ENCODE assay signal across 21 cellular contexts in the genomic region with DNA sequence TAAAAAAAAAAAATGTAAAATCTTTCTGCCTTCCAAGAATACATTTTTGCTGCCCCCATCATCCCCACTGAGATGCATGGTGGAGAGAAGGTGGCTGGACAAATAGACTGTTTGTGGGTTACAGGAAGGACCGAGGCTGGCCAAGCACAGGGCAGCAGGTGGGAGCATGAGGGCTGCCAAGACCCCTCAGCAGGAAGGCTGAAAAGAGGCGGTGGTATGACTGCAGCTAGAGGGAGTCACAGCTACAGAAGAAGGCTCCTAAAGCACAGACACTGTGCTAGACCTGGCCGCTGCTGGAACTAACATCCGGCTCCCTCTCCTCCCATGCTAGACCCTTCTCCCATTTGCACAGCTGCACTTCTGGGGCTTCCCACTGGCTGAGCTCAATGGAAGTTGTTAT.
"Had no signal": no experiment of that assay in that cellular context is flagged by ENCODE, and none has a peak within 500 bp of the region (broad histone marks: within the 10 kb centered on the region; RNA-seq: fewer than 3 reads in every experiment).

No MANE protein-coding gene starts in this region.

- H3K4me1 Mint-ChIP-seq: memory B cell; naive B cell; nephron; neural progenitor cell; stimulated activated effector memory CD8-positive, alpha-beta T cell treated with anti-CD3 and anti-CD28 coated beads, Interleukin-12 subunit alpha, Interleukin-12 subunit beta, amount 100 ng/mL, for 72 hours had no signal

- ATAC-seq: effector memory CD8-positive, alpha-beta T cell; mucosa of descending colon; sciatic nerve; stimulated activated effector memory CD8-positive, alpha-beta T cell treated with anti-CD3 and anti-CD28 coated beads, Interleukin-12 subunit alpha, Interleukin-12 subunit beta, amount 100 ng/mL, for 72 hours had no signal

- H3K4me1 ChIP-seq: neural progenitor cell, parathyroid adenoma, prostate gland, stomach, thyroid gland had no signal

- H3K4me3 Mint-ChIP-seq: effector memory CD8-positive, alpha-beta T cell; memory B cell; mesothelial cell of epicardium; naive B cell; nephron; neural progenitor cell; stimulated activated effector memory CD8-positive, alpha-beta T cell treated with anti-CD3 and anti-CD28 coated beads, Interleukin-12 subunit alpha, Interleukin-12 subunit beta, amount 100 ng/mL, for 72 hours had no signal

- H3K27ac Mint-ChIP-seq: effector memory CD8-positive, alpha-beta T cell; memory B cell; mesothelial cell of epicardium; nephron; neural progenitor cell; stimulated activated effector memory CD8-positive, alpha-beta T cell treated with anti-CD3 and anti-CD28 coated beads, Interleukin-12 subunit alpha, Interleukin-12 subunit beta, amount 100 ng/mL, for 72 hours had no signal

- H3K27ac ChIP-seq: neural progenitor cell, parathyroid adenoma, prostate gland, right atrium auricular region, stomach, thyroid gland had no signal

- H3K27me3 ChIP-seq: neural progenitor cell, right atrium auricular region, thyroid gland had no signal

- H3K36me3 Mint-ChIP-seq: memory B cell; mesothelial cell of epicardium; naive B cell; neural progenitor cell; stimulated activated effector memory CD8-positive, alpha-beta T cell treated with anti-CD3 and anti-CD28 coated beads, Interleukin-12 subunit alpha, Interleukin-12 subunit beta, amount 100 ng/mL, for 72 hours had no signal

- H3K9me3 Mint-ChIP-seq: memory B cell; mesothelial cell of epicardium; naive B cell; neural progenitor cell; stimulated activated effector memory CD8-positive, alpha-beta T cell treated with anti-CD3 and anti-CD28 coated beads, Interleukin-12 subunit alpha, Interleukin-12 subunit beta, amount 100 ng/mL, for 72 hours had no signal

- H3K27me3 Mint-ChIP-seq: effector memory CD8-positive, alpha-beta T cell; memory B cell had no signal

- DNase-seq: cortex of kidney; effector memory CD8-positive, alpha-beta T cell; kidney; mucosa of descending colon; naive B cell; stimulated activated CD4-positive, alpha-beta T cell treated with anti-CD3 and anti-CD28 coated beads, Interleukin-2, amount 100 ng/mL, for 24 hours; stimulated activated CD4-positive, alpha-beta T cell treated with anti-CD3 and anti-CD28 coated beads, Interleukin-4, amount 100 ng/mL, for 24 hours; stimulated activated naive CD4-positive, alpha-beta T cell treated with Interleukin-2 at 50 U/mL for 16 hours; stomach; thyroid gland; trophoblast cell had no signal

- H3K79me2 ChIP-seq: parathyroid adenoma had no signal

- H3K4me2 ChIP-seq: neural progenitor cell had no signal

- H3K4me3 ChIP-seq: lung, mucosa of descending colon, neural progenitor cell, prostate gland, right atrium auricular region, stomach, thyroid gland had no signal

- H3K9me3 ChIP-seq: mucosa of descending colon, prostate gland, right atrium auricular region, stomach, thyroid gland had no signal

- H2AFZ ChIP-seq: neural progenitor cell, parathyroid adenoma had no signal

- H3K36me3 ChIP-seq: neural progenitor cell, prostate gland, right atrium auricular region, stomach, thyroid gland had no signal

- H3K9ac ChIP-seq: neural progenitor cell, parathyroid adenoma had no signal
